1 cellular context compared by ENCODE assay signal in the genomic region with DNA sequence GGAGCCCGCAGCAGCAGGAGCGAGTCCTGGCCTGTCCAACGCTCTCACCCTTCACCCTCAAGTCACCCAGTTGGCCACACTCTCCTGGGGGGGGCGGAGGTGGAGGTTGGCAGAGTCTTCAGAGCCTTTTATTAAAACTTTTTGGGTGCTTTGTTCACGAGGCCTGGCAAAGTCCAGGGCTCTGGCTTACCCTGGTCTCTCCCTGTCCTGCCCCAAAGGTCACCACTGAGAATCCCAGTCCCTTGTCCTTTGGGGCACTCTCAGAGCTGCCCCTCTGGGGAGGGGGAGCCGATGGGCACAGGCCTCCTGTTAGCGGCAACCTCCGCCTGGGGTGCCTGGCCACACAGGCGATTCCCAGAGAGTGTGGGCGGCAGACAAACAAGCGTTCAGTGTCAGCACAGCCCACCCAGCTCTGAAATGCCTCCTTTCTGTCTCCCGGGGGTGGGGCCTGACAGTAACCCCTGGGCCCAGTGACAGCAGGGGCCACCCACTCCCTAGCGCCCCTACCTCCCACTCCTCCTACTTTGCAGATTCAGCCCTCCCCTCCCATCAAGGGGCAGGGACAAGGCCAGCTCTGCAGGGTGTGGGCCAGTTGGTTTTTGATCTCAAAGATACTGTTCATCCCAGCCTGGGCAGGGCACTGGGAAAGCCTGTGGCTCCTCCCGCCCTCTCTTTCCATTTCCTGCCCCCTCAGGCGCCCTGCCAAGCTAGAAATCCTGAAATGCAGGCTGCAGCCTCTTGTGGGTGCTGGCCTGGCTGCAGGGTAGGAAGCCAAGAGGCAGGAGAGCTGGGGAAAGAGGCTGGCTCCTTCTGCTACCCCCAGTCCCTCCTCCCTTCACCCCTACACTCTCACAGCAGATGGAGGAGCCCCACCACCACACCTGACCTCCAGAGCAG.
A peak's percentile ranks its signal among the peaks of the same experiment; 100 is the strongest.
TF ChIP-seq lines count a peak whose summit lies in the region.

No MANE protein-coding gene starts in this region.

TF ChIP-seq in HepG2, 621 proteins besides CTCF, POLR2A, EP300 and RAD21 (continued from another document):
- TF ChIP-seq, protein P1, sequence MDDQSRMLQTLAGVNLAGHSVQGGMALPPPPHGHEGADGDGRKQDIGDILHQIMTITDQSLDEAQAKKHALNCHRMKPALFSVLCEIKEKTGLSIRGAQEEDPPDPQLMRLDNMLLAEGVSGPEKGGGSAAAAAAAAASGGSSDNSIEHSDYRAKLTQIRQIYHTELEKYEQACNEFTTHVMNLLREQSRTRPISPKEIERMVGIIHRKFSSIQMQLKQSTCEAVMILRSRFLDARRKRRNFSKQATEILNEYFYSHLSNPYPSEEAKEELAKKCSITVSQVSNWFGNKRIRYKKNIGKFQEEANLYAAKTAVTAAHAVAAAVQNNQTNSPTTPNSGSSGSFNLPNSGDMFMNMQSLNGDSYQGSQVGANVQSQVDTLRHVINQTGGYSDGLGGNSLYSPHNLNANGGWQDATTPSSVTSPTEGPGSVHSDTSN (CRISPR knock-in tag; IDR thresholded peaks at IDR 0.05; ENCODE audit: borderline replicate concordance) = no peak
- TF ChIP-seq ZNF792 (CRISPR knock-in tag; IDR thresholded peaks at IDR 0.05) (peak; percentile 74; the same call in 1 of the 2 replicates), ZKSCAN8 (CRISPR knock-in tag; IDR thresholded peaks at IDR 0.05; ENCODE audit: borderline replicate concordance) (peak; percentile 77), EHMT2 (IDR thresholded peaks at IDR 0.05; ENCODE audit: borderline replicate concordance, low read depth, low read length) (peak; percentile 54; the same call in 1 of the 2 replicates), SMC3 (IDR thresholded peaks at IDR 0.05; ENCODE audit: low read length) (peak; percentile 4; the same call in 1 of the 2 replicates), SP5 (CRISPR knock-in tag; IDR thresholded peaks at IDR 0.05; ENCODE audit: borderline replicate concordance, low read depth) (peak; percentile 96), ZNF746 (CRISPR knock-in tag; IDR thresholded peaks at IDR 0.05) (peak; percentile 90; the same call in 1 of the 2 replicates), SP4 (CRISPR knock-in tag; IDR thresholded peaks at IDR 0.05) (peak; percentile 83; the same call in 1 of the 2 replicates), GLI4 (CRISPR knock-in tag; IDR thresholded peaks at IDR 0.05; ENCODE audit: borderline replicate concordance) (0 out of 2 replicates have a peak, but pooled peaks have one; percentile 19), SP1 (IDR thresholded peaks at IDR 0.05) (no peak), SP1 (CRISPR knock-in tag; IDR thresholded peaks at IDR 0.05) (peak; percentile 72), ZNF260 (CRISPR knock-in tag; IDR thresholded peaks at IDR 0.05; ENCODE audit: borderline replicate concordance, low read depth) (no peak), SMAD1 (CRISPR knock-in tag; IDR thresholded peaks at IDR 0.05; ENCODE audit: borderline replicate concordance, low read depth) (peak; percentile 75; the same call in 1 of the 2 replicates), AGO1 (IDR thresholded peaks at IDR 0.05; ENCODE audit: low read depth, low read length, poor library complexity, severe bottlenecking) (peak; percentile 74), ZNF547 (CRISPR knock-in tag; IDR thresholded peaks at IDR 0.05) (0 out of 2 replicates have a peak, but pooled peaks have one; percentile 40), HOXA3 (CRISPR knock-in tag; IDR thresholded peaks at IDR 0.05) (peak; percentile 23; the same call in 1 of the 2 replicates), DMAP1 (CRISPR knock-in tag; IDR thresholded peaks at IDR 0.05) (peak; percentile 33; the same call in 1 of the 2 replicates), CENPX (CRISPR knock-in tag; IDR thresholded peaks at IDR 0.05) (no peak), PHF5A (CRISPR knock-in tag; IDR thresholded peaks at IDR 0.05; ENCODE audit: low read depth, unreplicated experiment) (peak; percentile 84), ELF4 (CRISPR knock-in tag; IDR thresholded peaks at IDR 0.05; ENCODE audit: borderline replicate concordance) (peak; percentile 35; the same call in 1 of the 2 replicates), NR2C2 (CRISPR knock-in tag; IDR thresholded peaks at IDR 0.05; ENCODE audit: borderline replicate concordance) (peak; percentile 39; the same call in 1 of the 2 replicates)
- TF ChIP-seq, protein P2, sequence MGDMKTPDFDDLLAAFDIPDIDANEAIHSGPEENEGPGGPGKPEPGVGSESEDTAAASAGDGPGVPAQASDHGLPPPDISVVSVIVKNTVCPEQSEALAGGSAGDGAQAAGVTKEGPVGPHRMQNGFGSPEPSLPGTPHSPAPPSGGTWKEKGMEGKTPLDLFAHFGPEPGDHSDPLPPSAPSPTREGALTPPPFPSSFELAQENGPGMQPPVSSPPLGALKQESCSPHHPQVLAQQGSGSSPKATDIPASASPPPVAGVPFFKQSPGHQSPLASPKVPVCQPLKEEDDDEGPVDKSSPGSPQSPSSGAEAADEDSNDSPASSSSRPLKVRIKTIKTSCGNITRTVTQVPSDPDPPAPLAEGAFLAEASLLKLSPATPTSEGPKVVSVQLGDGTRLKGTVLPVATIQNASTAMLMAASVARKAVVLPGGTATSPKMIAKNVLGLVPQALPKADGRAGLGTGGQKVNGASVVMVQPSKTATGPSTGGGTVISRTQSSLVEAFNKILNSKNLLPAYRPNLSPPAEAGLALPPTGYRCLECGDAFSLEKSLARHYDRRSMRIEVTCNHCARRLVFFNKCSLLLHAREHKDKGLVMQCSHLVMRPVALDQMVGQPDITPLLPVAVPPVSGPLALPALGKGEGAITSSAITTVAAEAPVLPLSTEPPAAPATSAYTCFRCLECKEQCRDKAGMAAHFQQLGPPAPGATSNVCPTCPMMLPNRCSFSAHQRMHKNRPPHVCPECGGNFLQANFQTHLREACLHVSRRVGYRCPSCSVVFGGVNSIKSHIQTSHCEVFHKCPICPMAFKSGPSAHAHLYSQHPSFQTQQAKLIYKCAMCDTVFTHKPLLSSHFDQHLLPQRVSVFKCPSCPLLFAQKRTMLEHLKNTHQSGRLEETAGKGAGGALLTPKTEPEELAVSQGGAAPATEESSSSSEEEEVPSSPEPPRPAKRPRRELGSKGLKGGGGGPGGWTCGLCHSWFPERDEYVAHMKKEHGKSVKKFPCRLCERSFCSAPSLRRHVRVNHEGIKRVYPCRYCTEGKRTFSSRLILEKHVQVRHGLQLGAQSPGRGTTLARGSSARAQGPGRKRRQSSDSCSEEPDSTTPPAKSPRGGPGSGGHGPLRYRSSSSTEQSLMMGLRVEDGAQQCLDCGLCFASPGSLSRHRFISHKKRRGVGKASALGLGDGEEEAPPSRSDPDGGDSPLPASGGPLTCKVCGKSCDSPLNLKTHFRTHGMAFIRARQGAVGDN (CRISPR knock-in tag; IDR thresholded peaks at IDR 0.05) = peak; percentile 97
- TF ChIP-seq, protein P3, sequence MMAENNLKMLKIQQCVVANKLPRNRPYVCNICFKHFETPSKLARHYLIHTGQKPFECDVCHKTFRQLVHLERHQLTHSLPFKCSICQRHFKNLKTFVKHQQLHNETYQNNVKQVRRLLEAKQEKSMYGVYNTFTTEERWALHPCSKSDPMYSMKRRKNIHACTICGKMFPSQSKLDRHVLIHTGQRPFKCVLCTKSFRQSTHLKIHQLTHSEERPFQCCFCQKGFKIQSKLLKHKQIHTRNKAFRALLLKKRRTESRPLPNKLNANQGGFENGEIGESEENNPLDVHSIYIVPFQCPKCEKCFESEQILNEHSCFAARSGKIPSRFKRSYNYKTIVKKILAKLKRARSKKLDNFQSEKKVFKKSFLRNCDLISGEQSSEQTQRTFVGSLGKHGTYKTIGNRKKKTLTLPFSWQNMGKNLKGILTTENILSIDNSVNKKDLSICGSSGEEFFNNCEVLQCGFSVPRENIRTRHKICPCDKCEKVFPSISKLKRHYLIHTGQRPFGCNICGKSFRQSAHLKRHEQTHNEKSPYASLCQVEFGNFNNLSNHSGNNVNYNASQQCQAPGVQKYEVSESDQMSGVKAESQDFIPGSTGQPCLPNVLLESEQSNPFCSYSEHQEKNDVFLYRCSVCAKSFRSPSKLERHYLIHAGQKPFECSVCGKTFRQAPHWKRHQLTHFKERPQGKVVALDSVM (CRISPR knock-in tag; IDR thresholded peaks at IDR 0.05) = peak; percentile 76
- TF ChIP-seq, protein P4, sequence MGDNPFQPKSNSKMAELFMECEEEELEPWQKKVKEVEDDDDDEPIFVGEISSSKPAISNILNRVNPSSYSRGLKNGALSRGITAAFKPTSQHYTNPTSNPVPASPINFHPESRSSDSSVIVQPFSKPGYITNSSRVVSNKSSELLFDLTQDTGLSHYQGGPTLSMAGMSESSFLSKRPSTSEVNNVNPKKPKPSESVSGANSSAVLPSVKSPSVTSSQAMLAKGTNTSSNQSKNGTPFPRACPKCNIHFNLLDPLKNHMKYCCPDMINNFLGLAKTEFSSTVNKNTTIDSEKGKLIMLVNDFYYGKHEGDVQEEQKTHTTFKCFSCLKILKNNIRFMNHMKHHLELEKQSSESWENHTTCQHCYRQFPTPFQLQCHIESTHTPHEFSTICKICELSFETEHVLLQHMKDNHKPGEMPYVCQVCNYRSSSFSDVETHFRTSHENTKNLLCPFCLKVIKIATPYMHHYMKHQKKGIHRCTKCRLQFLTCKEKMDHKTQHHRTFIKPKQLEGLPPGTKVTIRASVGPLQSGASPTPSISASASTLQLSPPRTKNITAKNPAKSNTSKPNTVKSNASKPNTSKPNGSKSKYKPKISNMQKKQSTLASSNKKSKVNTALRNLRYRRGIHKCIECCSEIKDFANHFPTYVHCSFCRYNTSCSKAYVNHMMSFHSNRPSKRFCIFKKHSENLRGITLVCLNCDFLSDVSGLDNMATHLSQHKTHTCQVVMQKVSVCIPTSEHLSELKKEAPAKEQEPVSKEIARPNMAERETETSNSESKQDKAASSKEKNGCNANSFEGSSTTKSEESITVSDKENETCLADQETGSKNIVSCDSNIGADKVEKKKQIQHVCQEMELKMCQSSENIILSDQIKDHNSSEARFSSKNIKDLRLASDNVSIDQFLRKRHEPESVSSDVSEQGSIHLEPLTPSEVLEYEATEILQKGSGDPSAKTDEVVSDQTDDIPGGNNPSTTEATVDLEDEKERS (CRISPR knock-in tag; IDR thresholded peaks at IDR 0.05) = peak; percentile 68; the same call in 1 of the 2 replicates
- TF ChIP-seq, protein P5, sequence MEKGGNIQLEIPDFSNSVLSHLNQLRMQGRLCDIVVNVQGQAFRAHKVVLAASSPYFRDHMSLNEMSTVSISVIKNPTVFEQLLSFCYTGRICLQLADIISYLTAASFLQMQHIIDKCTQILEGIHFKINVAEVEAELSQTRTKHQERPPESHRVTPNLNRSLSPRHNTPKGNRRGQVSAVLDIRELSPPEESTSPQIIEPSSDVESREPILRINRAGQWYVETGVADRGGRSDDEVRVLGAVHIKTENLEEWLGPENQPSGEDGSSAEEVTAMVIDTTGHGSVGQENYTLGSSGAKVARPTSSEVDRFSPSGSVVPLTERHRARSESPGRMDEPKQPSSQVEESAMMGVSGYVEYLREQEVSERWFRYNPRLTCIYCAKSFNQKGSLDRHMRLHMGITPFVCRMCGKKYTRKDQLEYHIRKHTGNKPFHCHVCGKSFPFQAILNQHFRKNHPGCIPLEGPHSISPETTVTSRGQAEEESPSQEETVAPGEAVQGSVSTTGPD (CRISPR knock-in tag; IDR thresholded peaks at IDR 0.05) = no peak
